Comparison of ENCODE assay signal across 8 cellular contexts in genomic region chr2:175366814-175367213, GRCh38.
DNase-seq lines count a peak whose midpoint lies in the region; ATAC-seq and TF ChIP-seq lines count a peak whose summit lies in the region.

No MANE protein-coding gene starts in this region.

- TF ChIP-seq CTCF in GM13977 (IDR thresholded peaks at IDR 0.05; ENCODE audit: extremely low read depth, insufficient read depth, missing control alignments) (peak; percentile 71), adrenal gland (IDR thresholded peaks at IDR 0.05) (peak; percentile 62 to 81 (median 80))

- H3K4me1 ChIP-seq in adrenal gland (replicated peaks in 1 of 2), result peaks cover 0 to 5% of the 10 kb centered on the region in 2 donors
- H3K4me1 ChIP-seq in effector memory CD4-positive, alpha-beta T cell (ENCODE audit: control insufficient read depth, insufficient read depth, low read length, poor library complexity, severe bottlenecking), result no peaks in the 10 kb centered on the region

- in situ Hi-C loops in GM13977 (cut with MboI; ENCODE audit: low pct_unique_long_range_greater_than_20kb, low sequenced_read_pairs, unreplicated experiment), result loop anchor here (25.0 kb wide), 1 partner anchor 745 kb away; the partner anchor contains the start of genes HOXD10, HOXD11 and HOXD9

- intact Hi-C loops in adrenal gland (cut with DNase I), result loop anchor here in 1 of 2 donors (5.0 to 10.0 kb wide), 2 partner anchors 318 to 725 kb away; partner anchors contain the start of gene HOXD13

- H3K9me3 ChIP-seq in adrenal gland (replicated peaks in 1 of 3), result no peaks in the 10 kb centered on the region
- H3K9me3 ChIP-seq in effector memory CD4-positive, alpha-beta T cell (ENCODE audit: control insufficient read depth, low read length), result no peaks in the 10 kb centered on the region

- H3K36me3 ChIP-seq in adrenal gland (replicated peaks in 1 of 2), result no peaks in the 10 kb centered on the region
- no peaks in the 10 kb centered on the region for H3K36me3 ChIP-seq in effector memory CD4-positive, alpha-beta T cell (ENCODE audit: control insufficient read depth, insufficient read depth, low read length)

- peak; percentile 64 for ATAC-seq in HG03571 (IDR thresholded peaks at IDR 0.05; ENCODE audit: unreplicated experiment)

- H3K4me3 ChIP-seq in adrenal gland, result no peak overlapping the region
- no peak overlapping the region for H3K4me3 ChIP-seq in effector memory CD4-positive, alpha-beta T cell (ENCODE audit: insufficient read depth, low read depth, low read length, poor library complexity, severe bottlenecking)

- no peak for TF ChIP-seq POLR2A in adrenal gland (IDR thresholded peaks at IDR 0.05)

- WGBS in adrenal gland, 4 donors, result 1 to 5% (median 4%) methylated on average over 7 of the region's 7 CpGs

- H3K27me3 ChIP-seq in adrenal gland, result peaks cover 7% of the 10 kb centered on the region
- H3K27me3 ChIP-seq in effector memory CD4-positive, alpha-beta T cell (replicated peaks; ENCODE audit: control insufficient read depth, insufficient read depth, low read length, poor library complexity, severe bottlenecking), result peaks cover 8% of the 10 kb centered on the region

- H3K27ac ChIP-seq in adrenal gland, result no peak overlapping the region
- no peak overlapping the region for H3K27ac ChIP-seq in effector memory CD4-positive, alpha-beta T cell (ENCODE audit: insufficient read depth, low read length, poor library complexity, severe bottlenecking)

- DNase-seq in Ammon's horn (ENCODE audit: low spot score), result peak; percentile 56
- DNase-seq in GM13977 (ENCODE audit: low spot score), result peak; percentile 16
- DNase-seq in NCI-H526 treated with DMSO at 0.1 percent for 48 hours (lab: John Stamatoyannopoulos, UW), result peak; percentile 40
- peak in 6 of 7 donors; percentile 18 to 58 (median 36) for DNase-seq in adrenal gland
- DNase-seq in iPS DF 4.7 (ENCODE audit: extremely low read depth, low spot score), result peak; percentile 30
- DNase-seq in smooth muscle cell of the brain vasculature (ENCODE audit: low read depth, low spot score), result peak; percentile 6
- DNase-seq in effector memory CD4-positive, alpha-beta T cell, result no peak

Comparison
In these comparisons a context has a peak if more than half of its experiments do, and no peak if none do; other contexts are left out.
1. DNase-seq: peak in Ammon's horn (single experiment), GM13977 (single experiment), NCI-H526 treated with DMSO at 0.1 percent for 48 hours (single experiment), adrenal gland (6 of 7), iPS DF 4.7 (single experiment) and smooth muscle cell of the brain vasculature (single experiment); none in effector memory CD4-positive, alpha-beta T cell (0 of 3).